In the genomic region with DNA sequence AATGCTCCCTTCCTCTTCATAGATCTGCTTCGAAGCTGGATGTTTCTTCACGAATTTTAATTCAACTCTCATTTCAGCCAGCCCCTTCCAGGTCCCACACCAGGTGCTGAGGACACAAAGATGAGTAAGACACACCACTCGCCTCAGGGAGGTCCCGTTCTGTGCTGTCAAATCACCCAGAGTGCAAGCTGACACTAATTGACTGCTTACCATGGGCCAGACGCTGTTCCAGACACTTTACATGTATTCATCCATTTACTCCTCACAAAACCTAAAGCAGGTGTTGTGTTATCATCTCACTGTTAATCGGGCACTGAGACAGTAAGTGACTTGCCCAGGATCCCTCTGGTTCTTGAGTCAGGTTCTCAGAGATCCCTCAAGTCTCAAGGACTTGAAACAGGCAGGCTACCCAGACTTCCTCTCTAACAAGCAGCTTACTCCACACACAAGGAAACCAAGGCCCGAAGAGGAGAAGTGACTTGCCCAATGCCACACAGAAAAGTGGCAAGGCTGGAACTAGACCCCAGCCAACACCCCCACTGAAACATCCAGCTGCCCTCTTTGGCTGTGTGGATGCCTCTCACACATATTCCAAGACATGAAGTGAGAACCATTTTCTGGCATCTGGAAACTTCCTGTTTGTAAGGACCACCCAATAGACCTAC, we compare ENCODE assay signal across 18 cellular contexts.
DNase-seq lines count a peak whose midpoint lies in the region; ATAC-seq and TF ChIP-seq lines count a peak whose summit lies in the region.
"Had no signal": no experiment of that assay in that cellular context is flagged by ENCODE, and none has a peak within 500 bp of the region (broad histone marks: within the 10 kb centered on the region; RNA-seq: fewer than 3 reads in every experiment).

No MANE protein-coding gene starts in this region.

- no peaks in the 10 kb centered on the region for H3K36me3 ChIP-seq in SJCRH30
- H3K36me3 ChIP-seq in hepatocyte (replicated peaks; ENCODE audit: insufficient read depth, low read depth): no peaks in the 10 kb centered on the region
- H3K36me3 ChIP-seq in H7 (replicated peaks; ENCODE audit: control insufficient read depth, insufficient read depth, low read length): no peaks in the 10 kb centered on the region

- no peaks in the 10 kb centered on the region for H3K9me2 ChIP-seq in hepatocyte (replicated peaks; ENCODE audit: insufficient read depth)

- no peaks in the 10 kb centered on the region for H3K9me3 Mint-ChIP-seq in activated T-cell treated with anti-CD3 and anti-CD28 coated beads, Interleukin-2, amount 50 U/mL, for 72 hours
- no peaks in the 10 kb centered on the region for H3K9me3 Mint-ChIP-seq in type B pancreatic cell

- peak overlapping the region; percentile 10; the same call in 1 of the 2 replicates for H3K4me3 ChIP-seq in SJCRH30
- H3K4me3 ChIP-seq in hepatocyte: no peak overlapping the region
- H3K4me3 ChIP-seq in H7 (ENCODE audit: insufficient read depth, low read depth, low read length): no peak overlapping the region
- H3K4me3 ChIP-seq: mucosa of descending colon had no signal

- TF ChIP-seq CTCF in hepatocyte (IDR thresholded peaks at IDR 0.05; ENCODE audit: poor library complexity) (no peak), type B pancreatic cell (conservative IDR thresholded peaks at IDR 0.05) (no peak)

- peak; percentile 29 to 54 for ATAC-seq in activated T-cell treated with anti-CD3 and anti-CD28 coated beads, Interleukin-2, amount 50 U/mL, for 72 hours (replicated peaks in 1 of 2)
- ATAC-seq: left cardiac atrium, mucosa of descending colon had no signal

- H3K27me3 Mint-ChIP-seq in activated T-cell treated with anti-CD3 and anti-CD28 coated beads, Interleukin-2, amount 50 U/mL, for 72 hours (ENCODE audit: low read depth): peaks cover 40% of the 10 kb centered on the region
- H3K27me3 Mint-ChIP-seq in type B pancreatic cell: peaks cover 60% of the 10 kb centered on the region

- H3K27ac ChIP-seq in SJCRH30: peak overlapping the region; percentile 35
- no peak overlapping the region for H3K27ac ChIP-seq in hepatocyte
- H3K27ac ChIP-seq: parathyroid adenoma had no signal

- 75% methylated on average over 6 of the region's 7 CpGs for WGBS in hepatocyte (ENCODE audit: low lambda C conversion rate, missing lambda C conversion rate)

- H2AFZ ChIP-seq in hepatocyte: no peak overlapping the region
- H2AFZ ChIP-seq: parathyroid adenoma had no signal

- H3K27ac Mint-ChIP-seq in activated T-cell treated with anti-CD3 and anti-CD28 coated beads, Interleukin-2, amount 50 U/mL, for 72 hours: no peak overlapping the region
- H3K27ac Mint-ChIP-seq in type B pancreatic cell: no peak overlapping the region

- H3K27me3 ChIP-seq in SJCRH30: no peaks in the 10 kb centered on the region
- no peaks in the 10 kb centered on the region for H3K27me3 ChIP-seq in hepatocyte
- no peaks in the 10 kb centered on the region for H3K27me3 ChIP-seq in H7 (ENCODE audit: control insufficient read depth, insufficient read depth, low read length)

- peak overlapping the region; percentile 63 to 79 for H3K4me3 Mint-ChIP-seq in activated T-cell treated with anti-CD3 and anti-CD28 coated beads, Interleukin-2, amount 50 U/mL, for 72 hours
- H3K4me3 Mint-ChIP-seq in type B pancreatic cell: peak overlapping the region; percentile 74

- H3K36me3 Mint-ChIP-seq in activated T-cell treated with anti-CD3 and anti-CD28 coated beads, Interleukin-2, amount 50 U/mL, for 72 hours (ENCODE audit: insufficient read depth in 2 of 2): no peaks in the 10 kb centered on the region
- H3K36me3 Mint-ChIP-seq in type B pancreatic cell: no peaks in the 10 kb centered on the region

- H3K9me3 ChIP-seq in SJCRH30 (replicated peaks) (no peaks in the 10 kb centered on the region), hepatocyte (ENCODE audit: low read depth) (no peaks in the 10 kb centered on the region)
- H3K9me3 ChIP-seq: mucosa of descending colon had no signal

- no peaks in the 10 kb centered on the region for H4K20me1 ChIP-seq in hepatocyte (ENCODE audit: insufficient read depth, poor library complexity, severe bottlenecking)

- H3K4me1 ChIP-seq in SJCRH30 (peaks cover 21% of the 10 kb centered on the region), hepatocyte (ENCODE audit: insufficient read depth) (peaks cover 16% of the 10 kb centered on the region)
- H3K4me1 ChIP-seq: parathyroid adenoma had no signal

- H3K4me2 ChIP-seq in hepatocyte: peak overlapping the region; percentile 69

- H3K79me2 ChIP-seq in hepatocyte: no peaks in the 10 kb centered on the region
- H3K79me2 ChIP-seq: parathyroid adenoma had no signal

- H3K4me1 Mint-ChIP-seq in activated T-cell treated with anti-CD3 and anti-CD28 coated beads, Interleukin-2, amount 50 U/mL, for 72 hours (ENCODE audit: low read depth): peaks cover 11% of the 10 kb centered on the region
- H3K4me1 Mint-ChIP-seq in type B pancreatic cell (ENCODE audit: unreplicated experiment): peaks cover 44% of the 10 kb centered on the region

- DNase-seq in activated T-cell treated with anti-CD3 and anti-CD28 coated beads, Interleukin-2, amount 50 U/mL, for 72 hours: no peak
- DNase-seq in activated T-cell treated with anti-CD3 and anti-CD28 coated beads for 4 hours (no peak), SJCRH30 (peak; percentile 30 to 57), hepatocyte (ENCODE audit: low spot score) (no peak), type B pancreatic cell (ENCODE audit: extremely low spot score, unreplicated experiment) (peak; percentile 48), H7 (no peak), globus pallidus (ENCODE audit: low spot score) (no peak), cerebellar cortex (ENCODE audit: low spot score) (no peak)
- DNase-seq: activated CD4-positive, CD25-positive, alpha-beta regulatory T cell treated with anti-CD3 and anti-CD28 coated beads, Interleukin-2, amount 50 U/mL, for 72 hours; activated T-cell treated with anti-CD3 and anti-CD28 coated beads, Interleukin-2, amount 50 U/mL, for 1 hour; amniotic stem cell; central memory CD4-positive, alpha-beta T cell; left cardiac atrium; mucosa of descending colon; NCI-H2107; RPMI8226; stimulated activated CD4-positive, alpha-beta T cell treated with anti-CD3 and anti-CD28 coated beads, Interleukin-4, amount 100 ng/mL, for 1 hour had no signal

Comparison
In these comparisons a context has a peak if more than half of its experiments do, and no peak if none do; other contexts are left out.
1. DNase-seq: peak in SJCRH30 (2 of 2) and type B pancreatic cell (single experiment); none in activated T-cell treated with anti-CD3 and anti-CD28 coated beads, Interleukin-2, amount 50 U/mL, for 72 hours (0 of 2), activated T-cell treated with anti-CD3 and anti-CD28 coated beads for 4 hours (single experiment), hepatocyte (single experiment), H7 (single experiment), globus pallidus (single experiment) and cerebellar cortex (single experiment).